In the genomic region with DNA sequence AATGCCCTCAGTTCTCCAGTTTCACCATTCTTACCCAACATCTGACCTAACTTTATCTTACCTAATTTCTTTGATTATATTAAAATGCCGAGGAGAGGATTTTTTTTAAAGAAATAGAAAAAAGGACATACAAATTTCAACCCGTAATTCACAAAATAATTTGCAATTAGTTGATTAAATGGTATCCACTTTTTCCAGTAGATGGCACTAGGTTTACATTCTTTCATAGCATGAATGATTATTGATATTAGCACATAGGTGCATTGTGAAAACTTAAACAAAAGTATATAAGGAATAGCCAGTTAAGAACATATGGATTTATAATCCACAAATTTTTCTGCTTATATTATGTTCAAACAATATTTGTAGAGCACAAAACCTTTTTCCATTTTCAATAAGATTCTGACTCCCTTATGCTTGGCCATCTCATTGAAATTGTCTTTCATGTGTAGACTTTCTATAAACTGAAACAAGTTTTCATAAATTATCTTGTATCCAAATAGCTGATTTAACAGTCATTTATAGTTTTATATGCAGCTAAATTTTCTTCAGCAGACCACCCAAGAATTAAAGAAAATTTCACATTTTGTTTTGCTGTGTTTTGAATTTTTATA, we compare ENCODE assay signal across 8 cellular contexts. TPM values are rescaled to one million over a fixed set of nuclear protein-coding genes. Genes with fewer than 3 reads are reported as not detected.
DNase-seq lines count a peak whose midpoint lies in the region; ATAC-seq, FAIRE-seq and TF ChIP-seq lines count a peak whose summit lies in the region.

No MANE protein-coding gene starts in this region.

- H3K27ac Mint-ChIP-seq in natural killer cell, result no peak overlapping the region

- intact Hi-C loops in A673 (cut with micrococcal nuclease; ENCODE audit: unreplicated experiment), result loop anchor here (5.0 to 10.0 kb wide), 2 partner anchors 241 to 793 kb away; no protein-coding TSS in a partner anchor
- intact Hi-C loops in natural killer cell (cut with micrococcal nuclease), result no loop called here

- H3K9me3 Mint-ChIP-seq in natural killer cell, result no peaks in the 10 kb centered on the region

- DNase-seq in A673 (ENCODE audit: low spot score) (peak; percentile 58), H54 (ENCODE audit: insufficient read length, low spot score) (no peak), RWPE1 (ENCODE audit: low spot score) (peak; percentile 16), glomerular visceral epithelial cell (ENCODE audit: extremely low spot score) (peak; percentile 17), natural killer cell (no peak)
- no peak for DNase-seq in stimulated activated CD4-positive, alpha-beta T cell treated with anti-CD3 and anti-CD28 coated beads, Interleukin-15, amount 100 ng/mL, for 24 hours
- DNase-seq in stimulated activated CD4-positive, alpha-beta T cell treated with anti-CD3 and anti-CD28 coated beads, Interleukin-4, amount 100 ng/mL, for 4 hours, result no peak

- H3K27me3 ChIP-seq in A673 (replicated peaks; ENCODE audit: insufficient read depth, low read depth, low read length, poor library complexity), result no peaks in the 10 kb centered on the region

- FAIRE-seq in H54 (lab: Jason Lieb, UNC), result peak; percentile 89

- H3K36me3 ChIP-seq in A673 (ENCODE audit: insufficient read depth, low read length, poor library complexity, severe bottlenecking), result no peaks in the 10 kb centered on the region

- H3K4me3 ChIP-seq in A673 (ENCODE audit: low read depth, low read length, poor library complexity, severe bottlenecking), result no peak overlapping the region

- H3K27ac ChIP-seq in A673 (ENCODE audit: low read depth, low read length, poor library complexity, severe bottlenecking) (no peak overlapping the region), RWPE1 (no peak overlapping the region)

- BruUV-seq in A673 (replicated peaks; lab: Mats Ljungman, UMichigan), result no TSS peak

- no peaks in the 10 kb centered on the region for H3K9me3 ChIP-seq in A673 (ENCODE audit: low read depth, low read length, poor library complexity, severe bottlenecking)

- POLR2A ChIA-PET in A673 (lab: Charles Lee; ENCODE audit: low non-redundant PET), result no interaction called here
- POLR2A ChIA-PET in RWPE1 (lab: Yijun Ruan, JAX; ENCODE audit: low non-redundant PET), result no interaction called here

- CTCF ChIA-PET in A673 (lab: Charles Lee), result no interaction called here
- CTCF ChIA-PET in RWPE1 (lab: Yijun Ruan, JAX), result interaction anchor here (0.7 to 1.1 kb wide), 4 partner anchors 9 to 723 kb away, joined by 3 to 4 read pairs (median 4); no protein-coding TSS in a partner anchor

- no peak overlapping the region for H3K4me3 Mint-ChIP-seq in natural killer cell

- H3K4me1 ChIP-seq in A673 (ENCODE audit: insufficient read depth, low read length, poor library complexity, severe bottlenecking), result peaks cover 52% of the 10 kb centered on the region

- no peaks in the 10 kb centered on the region for H3K36me3 Mint-ChIP-seq in natural killer cell

- no peaks in the 10 kb centered on the region for H3K4me1 Mint-ChIP-seq in natural killer cell

- peak; percentile 76 for TF ChIP-seq CTCF in A673 (conservative IDR thresholded peaks at IDR 0.05; ENCODE audit: low read depth, low read length)
- peak; percentile 72 for TF ChIP-seq CTCF in RWPE1 (conservative IDR thresholded peaks at IDR 0.05; ENCODE audit: low read depth)
- no peak for TF ChIP-seq CTCF in natural killer cell (IDR thresholded peaks at IDR 0.05)

- TF ChIP-seq POLR2A in H54 (IDR thresholded peaks at IDR 0.05; ENCODE audit: low read depth, low read length), result no peak

- H3K27me3 Mint-ChIP-seq in natural killer cell (ENCODE audit: low read depth in 2 of 2), result peaks cover 8 to 18% of the 10 kb centered on the region in 2 donors

- ATAC-seq in GM18858 (IDR thresholded peaks at IDR 0.05; ENCODE audit: unreplicated experiment) (no peak), natural killer cell (no peak)

RNA-seq across cellular contexts. Expression of a gene that starts 35.3 kb away (rescaled TPM):
- total RNA-seq in A673 (2021), result 2.1 and 2.8 TPM in 2 replicates
- total RNA-seq in natural killer cell, result 1 to 10 TPM; 2.4 to 3.4 (median 3.1) TPM

Comparison
In these comparisons a context has a peak if more than half of its experiments do, and no peak if none do; other contexts are left out.
1. DNase-seq: peak in A673 (single experiment), RWPE1 (single experiment) and glomerular visceral epithelial cell (single experiment); none in H54 (single experiment), stimulated activated CD4-positive, alpha-beta T cell treated with anti-CD3 and anti-CD28 coated beads, Interleukin-15, amount 100 ng/mL, for 24 hours (single experiment), natural killer cell (single experiment) and stimulated activated CD4-positive, alpha-beta T cell treated with anti-CD3 and anti-CD28 coated beads, Interleukin-4, amount 100 ng/mL, for 4 hours (0 of 2).